In the genomic region with DNA sequence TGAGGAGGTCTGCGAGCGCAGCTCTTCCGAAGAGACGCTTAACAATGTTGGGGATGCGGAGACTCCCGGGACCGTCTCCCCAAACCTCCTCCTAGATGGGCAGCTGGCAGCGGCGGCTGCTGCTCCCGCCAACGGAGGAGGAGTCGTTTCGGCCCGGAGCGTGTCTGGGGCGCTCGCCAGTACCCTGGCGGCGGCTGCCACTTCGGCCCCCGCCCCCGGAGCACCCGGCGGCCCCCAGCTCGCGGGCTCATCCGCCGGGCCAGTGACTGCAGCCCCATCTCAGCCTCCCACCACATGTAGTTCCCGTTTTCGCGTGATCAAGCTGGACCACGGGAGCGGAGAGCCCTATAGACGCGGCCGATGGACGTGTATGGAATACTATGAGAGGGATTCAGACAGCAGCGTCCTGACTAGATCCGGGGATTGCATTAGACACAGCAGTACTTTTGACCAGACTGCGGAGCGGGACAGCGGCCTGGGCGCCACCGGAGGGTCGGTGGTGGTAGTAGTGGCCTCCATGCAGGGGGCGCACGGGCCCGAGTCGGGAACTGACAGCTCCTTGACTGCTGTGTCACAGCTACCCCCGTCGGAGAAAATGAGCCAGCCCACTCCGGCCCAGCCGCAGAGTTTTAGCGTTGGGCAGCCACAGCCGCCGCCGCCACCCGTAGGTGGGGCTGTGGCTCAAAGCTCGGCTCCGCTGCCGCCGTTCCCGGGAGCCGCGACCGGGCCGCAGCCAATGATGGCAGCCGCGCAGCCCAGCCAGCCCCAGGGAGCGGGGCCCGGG, we compare ENCODE assay signal across 8 cellular contexts. TPM values are rescaled to one million over a fixed set of nuclear protein-coding genes. Genes with fewer than 3 reads are reported as not detected.
DNase-seq lines count a peak whose midpoint lies in the region; ATAC-seq and TF ChIP-seq lines count a peak whose summit lies in the region.

No MANE protein-coding gene starts in this region.

- H3K4me2 ChIP-seq in SU-DHL-6 (ENCODE audit: low read depth, low read length, poor library complexity, severe bottlenecking), result peak overlapping the region; percentile 99

- H3K27ac ChIP-seq in SU-DHL-6 (ENCODE audit: low read depth, low read length) (peak overlapping the region; percentile 98), right atrium auricular region (peak overlapping the region; percentile 99 to 100)

- peak overlapping the region; percentile 94 for H3K9ac ChIP-seq in SU-DHL-6 (ENCODE audit: low read length)

- peak; percentile 31 for ATAC-seq in GM21526 (IDR thresholded peaks at IDR 0.05; ENCODE audit: low FRiP score, unreplicated experiment)

- peaks cover 37% of the 10 kb centered on the region for H4K20me1 ChIP-seq in SU-DHL-6 (ENCODE audit: low read depth, low read length)

- H3K4me1 ChIP-seq in right atrium auricular region, result peaks cover 0 to 34% of the 10 kb centered on the region in 2 donors

- H2AFZ ChIP-seq in SU-DHL-6 (ENCODE audit: low read depth, low read length, severe bottlenecking), result peak overlapping the region; percentile 58

- TF ChIP-seq CTCF in SU-DHL-6 (IDR thresholded peaks at IDR 0.05; ENCODE audit: insufficient read depth, low read length, poor library complexity, severe bottlenecking), result peak; percentile 34
- TF ChIP-seq CTCF in right atrium auricular region (IDR thresholded peaks at IDR 0.05), result peak; percentile 52 to 76

- no peaks in the 10 kb centered on the region for H3K9me2 ChIP-seq in SU-DHL-6 (replicated peaks; ENCODE audit: insufficient read depth, low read length)

- H3K27me3 ChIP-seq in SU-DHL-6 (ENCODE audit: low read length) (no peaks in the 10 kb centered on the region), right atrium auricular region (no peaks in the 10 kb centered on the region)

- peak; percentile 30 for DNase-seq in DMS79 treated with DMSO at 0.1 percent for 48 hours (lab: John Stamatoyannopoulos, UW)
- peak; percentile 52 for DNase-seq in KG1 (lab: John Stamatoyannopoulos, UW)
- DNase-seq in amniotic epithelial cell (ENCODE audit: low read depth), result peak; percentile 59
- peak; percentile 78 for DNase-seq in right atrium auricular region (ENCODE audit: low spot score)
- peak; percentile 74 for DNase-seq in putamen (ENCODE audit: low spot score)
- no peak for DNase-seq in NCI-H1048 (lab: John Stamatoyannopoulos, UW)

- no peaks in the 10 kb centered on the region for H3K9me3 ChIP-seq in SU-DHL-6 (ENCODE audit: insufficient read depth, low read length)
- no peaks in the 10 kb centered on the region for H3K9me3 ChIP-seq in right atrium auricular region

- H3K36me3 ChIP-seq in SU-DHL-6 (ENCODE audit: low read length) (peaks cover 15% of the 10 kb centered on the region; the same call in 1 of the 2 replicates), right atrium auricular region (peaks cover 12% of the 10 kb centered on the region)

- H3K79me2 ChIP-seq in SU-DHL-6 (ENCODE audit: insufficient read depth, low read length), result peaks cover 57% of the 10 kb centered on the region

- peak overlapping the region; percentile 90 for H3K4me3 ChIP-seq in SU-DHL-6 (ENCODE audit: insufficient read depth, low read length, poor library complexity, severe bottlenecking)
- peak overlapping the region; percentile 84 to 89 for H3K4me3 ChIP-seq in right atrium auricular region

- peaks cover 18% of the 10 kb centered on the region for H3F3A ChIP-seq in SU-DHL-6 (ENCODE audit: insufficient read depth)

RNA-seq across cellular contexts. Expression of a gene that starts 1.6 kb away (rescaled TPM):
- 10 to 100 TPM; 18.1 to 23.5 TPM for total RNA-seq in right atrium auricular region
